Comparison of ENCODE assay signal across 8 cellular contexts in genomic region chr11:46529086-46529905, GRCh38.
A peak's percentile ranks its signal among the peaks of the same experiment; 100 is the strongest.
DNase-seq lines count a peak whose midpoint lies in the region; ATAC-seq and TF ChIP-seq lines count a peak whose summit lies in the region.

No MANE protein-coding gene starts in this region.

- H3K27me3 ChIP-seq in endocrine pancreas (ENCODE audit: control insufficient read depth, insufficient read depth, low read length), result no peaks in the 10 kb centered on the region

- H3K4me1 ChIP-seq in endocrine pancreas (ENCODE audit: control insufficient read depth, insufficient read depth, low read length), result peaks cover 6% of the 10 kb centered on the region

- TF ChIP-seq CTCF in GM10248 (IDR thresholded peaks at IDR 0.05; ENCODE audit: control extremely low read depth, extremely low read depth, low read depth, missing control alignments), result peak; percentile 78

- CTCF ChIA-PET in GM10248 (lab: Yijun Ruan, JAX), result interaction anchor here (0.6 to 5.4 kb wide), 60 partner anchors 9 to 239 kb away, joined by 3 to 83 read pairs (median 5); partner anchors contain the start of genes ATG13, CHRM4 and HARBI1

- DNase-seq in GM10248 (ENCODE audit: extremely low spot score) (peak; percentile 88), NCI-H774 (lab: John Stamatoyannopoulos, UW) (peak; percentile 36), midbrain (lab: John Stamatoyannopoulos, UW) (peak; percentile 10)
- DNase-seq in activated CD8-positive, alpha-beta memory T cell treated with anti-CD3 and anti-CD28 coated beads for 24 hours, result peak; percentile 85
- DNase-seq in stimulated activated CD8-positive, alpha-beta memory T cell treated with anti-CD3 and anti-CD28 coated beads, Interleukin-4, amount 100 ng/mL, for 48 hours, result peak; percentile 87

- peak; percentile 66 for ATAC-seq in HG02938 (IDR thresholded peaks at IDR 0.05; ENCODE audit: unreplicated experiment)
- no peak for ATAC-seq in HG03135 (IDR thresholded peaks at IDR 0.05; ENCODE audit: unreplicated experiment)

- H3K9me3 ChIP-seq in endocrine pancreas (ENCODE audit: control insufficient read depth, low read length), result no peaks in the 10 kb centered on the region

- no peaks in the 10 kb centered on the region for H3K36me3 ChIP-seq in endocrine pancreas (ENCODE audit: control insufficient read depth, insufficient read depth, low read length)

- H3K4me3 ChIP-seq in endocrine pancreas (ENCODE audit: control insufficient read depth, insufficient read depth, low read length), result peak overlapping the region; percentile 46

- no peak overlapping the region for H3K9ac ChIP-seq in endocrine pancreas (ENCODE audit: control insufficient read depth, insufficient read depth, low read length)

- POLR2A ChIA-PET in GM10248 (lab: Yijun Ruan, JAX), result no interaction called here

Comparison
In these comparisons a context has a peak if more than half of its experiments do, and no peak if none do; other contexts are left out.
1. DNase-seq: peak in every context shown above with its lines; median percentile 88 in GM10248; 87 in stimulated activated CD8-positive, alpha-beta memory T cell treated with anti-CD3 and anti-CD28 coated beads, Interleukin-4, amount 100 ng/mL, for 48 hours; 85 in activated CD8-positive, alpha-beta memory T cell treated with anti-CD3 and anti-CD28 coated beads for 24 hours; 36 in NCI-H774; 10 in midbrain.